ENCODE assay signal across 9 cellular contexts in the genomic region with DNA sequence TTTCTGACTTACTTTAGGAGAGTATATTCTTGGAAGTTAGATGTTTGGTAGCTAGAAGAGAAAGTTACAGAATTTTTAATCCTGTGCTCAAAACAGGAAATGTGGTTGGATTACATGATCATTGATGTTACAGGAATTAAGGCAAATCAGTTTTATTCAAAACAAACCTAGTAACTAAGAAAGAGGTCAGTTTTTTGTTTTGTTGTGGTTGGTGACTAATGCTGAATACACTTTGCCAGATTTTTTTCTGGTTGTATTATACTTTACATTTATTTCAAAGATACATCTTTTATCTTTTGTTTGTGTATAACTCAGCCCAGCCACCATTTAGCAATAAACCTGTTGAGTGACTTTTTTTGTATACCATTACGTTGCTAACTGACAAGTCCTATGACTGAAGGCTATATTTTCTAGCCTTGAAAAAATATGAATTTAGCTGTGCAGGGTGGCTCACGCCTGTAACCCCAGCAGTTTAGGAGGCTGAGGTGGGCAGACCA.
DNase-seq lines count a peak whose midpoint lies in the region; ATAC-seq and TF ChIP-seq lines count a peak whose summit lies in the region.
"Had no signal": no experiment of that assay in that cellular context is flagged by ENCODE, and none has a peak within 500 bp of the region (broad histone marks: within the 10 kb centered on the region; RNA-seq: fewer than 3 reads in every experiment).

No MANE protein-coding gene starts in this region.

- no peaks in the 10 kb centered on the region for H3K9me3 ChIP-seq in stomach

- no peak overlapping the region for H3K4me3 ChIP-seq in stomach

- H3K36me3 ChIP-seq in stomach: peaks cover 7 to 43% (median 25%) of the 10 kb centered on the region in 4 donors

- peaks cover 17 to 66% (median 41%) of the 10 kb centered on the region in 4 donors for H3K4me1 ChIP-seq in stomach

- no peak for TF ChIP-seq POLR2A in stomach (IDR thresholded peaks at IDR 0.05)

- H3K4me3 Mint-ChIP-seq in activated naive CD8-positive, alpha-beta T cell treated with anti-CD3 and anti-CD28 coated beads, Interleukin-2, amount 10 ng/mL, durations not matched to agents 7 days and 5 days: no peak overlapping the region
- peak overlapping the region in 1 of 5 donors; percentile 34 for H3K4me3 Mint-ChIP-seq in immature natural killer cell

- intact Hi-C loops in stomach (cut with DNase I; ENCODE audit: low total_unique reads): no loop called here

- peak overlapping the region; percentile 3 for H3K27ac Mint-ChIP-seq in activated naive CD8-positive, alpha-beta T cell treated with anti-CD3 and anti-CD28 coated beads, Interleukin-2, amount 10 ng/mL, durations not matched to agents 7 days and 5 days
- H3K27ac Mint-ChIP-seq in immature natural killer cell: peak overlapping the region in 5 of 6 donors; percentile 36 to 65 (median 56)

- no peak for TF ChIP-seq EP300 in stomach (IDR thresholded peaks at IDR 0.05)

- no peak for TF ChIP-seq CTCF in stomach (IDR thresholded peaks at IDR 0.05)

- WGBS in stomach, 5 donors: 33 to 57% (median 40%) methylated on average over 2 of the region's 2 CpGs

- peaks cover 14% of the 10 kb centered on the region for H3K36me3 Mint-ChIP-seq in activated naive CD8-positive, alpha-beta T cell treated with anti-CD3 and anti-CD28 coated beads, Interleukin-2, amount 10 ng/mL, durations not matched to agents 7 days and 5 days
- H3K36me3 Mint-ChIP-seq in immature natural killer cell: peaks cover 0 to 19% (median 3%) of the 10 kb centered on the region in 3 donors

- H3K27me3 Mint-ChIP-seq in activated naive CD8-positive, alpha-beta T cell treated with anti-CD3 and anti-CD28 coated beads, Interleukin-2, amount 10 ng/mL, durations not matched to agents 7 days and 5 days: no peaks in the 10 kb centered on the region
- H3K27me3 Mint-ChIP-seq in immature natural killer cell (ENCODE audit: low read depth in 3 of 3): no peaks in the 10 kb centered on the region

- DNase-seq in SIG-M5 treated with dmso at 0.1 percent for 504 hours (lab: John Stamatoyannopoulos, UW; ENCODE audit: unreplicated experiment): peak; percentile 36
- DNase-seq in SIG-M5 (lab: John Stamatoyannopoulos, UW): no peak
- no peak for DNase-seq in activated naive CD8-positive, alpha-beta T cell treated with anti-CD3 and anti-CD28 coated beads, Interleukin-2, amount 10 ng/mL, durations not matched to agents 7 days and 5 days
- DNase-seq in immature natural killer cell: no peak
- DNase-seq in stomach: no peak
- no peak for DNase-seq in UCSD-AML1 (lab: John Stamatoyannopoulos, UW; ENCODE audit: unreplicated experiment)
- no peak for DNase-seq in superior temporal gyrus (ENCODE audit: extremely low spot score)
- DNase-seq: stimulated activated CD4-positive, alpha-beta T cell treated with anti-CD3 and anti-CD28 coated beads, Interleukin-12 subunit alpha, Interleukin-12 subunit beta, amount 100 ng/mL, for 4 hours had no signal

- peaks cover 15% of the 10 kb centered on the region for H3K4me1 Mint-ChIP-seq in activated naive CD8-positive, alpha-beta T cell treated with anti-CD3 and anti-CD28 coated beads, Interleukin-2, amount 10 ng/mL, durations not matched to agents 7 days and 5 days
- H3K4me1 Mint-ChIP-seq in immature natural killer cell: peaks cover 36 to 45% of the 10 kb centered on the region in 2 donors

- no peaks in the 10 kb centered on the region for H3K9me3 Mint-ChIP-seq in activated naive CD8-positive, alpha-beta T cell treated with anti-CD3 and anti-CD28 coated beads, Interleukin-2, amount 10 ng/mL, durations not matched to agents 7 days and 5 days
- no peaks in the 10 kb centered on the region for H3K9me3 Mint-ChIP-seq in immature natural killer cell

- POLR2A ChIA-PET in activated naive CD8-positive, alpha-beta T cell treated with anti-CD3 and anti-CD28 coated beads, Interleukin-2, amount 10 ng/mL, durations not matched to agents 7 days and 5 days (lab: Charles Lee): interaction anchor here (0.8 kb wide), 1 partner anchor 97 kb away, joined by 4 read pairs; no protein-coding TSS in a partner anchor

- peak; percentile 36 for ATAC-seq in activated naive CD8-positive, alpha-beta T cell treated with anti-CD3 and anti-CD28 coated beads, Interleukin-2, amount 10 ng/mL, durations not matched to agents 7 days and 5 days (ENCODE audit: low read depth)
- no peak for ATAC-seq in HG02642 (IDR thresholded peaks at IDR 0.05; ENCODE audit: poor library complexity, unreplicated experiment)

- peak overlapping the region; percentile 8 to 79 (median 66) for H3K27ac ChIP-seq in stomach

- no peaks in the 10 kb centered on the region for H3K27me3 ChIP-seq in stomach
